Comparison of ENCODE assay signal across 8 cellular contexts in genomic region chr2:197453123-197453913, GRCh38. TPM values are rescaled to one million over a fixed set of nuclear protein-coding genes. Genes with fewer than 3 reads are reported as not detected.
DNase-seq lines count a peak whose midpoint lies in the region; TF ChIP-seq lines count a peak whose summit lies in the region.

Gene COQ10B (plus strand): TSS chr2:197453552. CDS start chr2:197453561, 9 bp downstream.

- peak within 1 kb of the TSS; percentile 77 for H3K14ac ChIP-seq in H9 (ENCODE audit: insufficient read depth, low read length)

- H3K4me3 Mint-ChIP-seq in H9, result peak within 1 kb of the TSS; percentile 96 to 100
- H3K4me3 Mint-ChIP-seq in nephron, result peak within 1 kb of the TSS; percentile 99 to 100 (median 99)
- H3K4me3 Mint-ChIP-seq in stimulated activated naive CD8-positive, alpha-beta T cell treated with anti-CD3 and anti-CD28 coated beads, Interleukin-15, Interleukin-2, amounts not matched to agents 100 ng/mL and 50 ng/mL, for 24 hours, result peak within 1 kb of the TSS; percentile 99

- no peaks in the 10 kb centered on the region for H4K20me1 ChIP-seq in H9 (ENCODE audit: control insufficient read depth, insufficient read depth, insufficient read length)

- no peak within 1 kb of the TSS for H2BK20ac ChIP-seq in H9 (ENCODE audit: low read depth, low read length, poor library complexity, severe bottlenecking)

- H3K56ac ChIP-seq in H9 (ENCODE audit: insufficient read length, low read depth, low read length), result no peak within 1 kb of the TSS

- peaks cover 0 to 3% of the 10 kb centered on the region in 2 experiments; a peak in 2 of 5 replicates for H3K9me3 Mint-ChIP-seq in H9
- H3K9me3 Mint-ChIP-seq in nephron, result no peaks in the 10 kb centered on the region
- no peaks in the 10 kb centered on the region for H3K9me3 Mint-ChIP-seq in stimulated activated naive CD8-positive, alpha-beta T cell treated with anti-CD3 and anti-CD28 coated beads, Interleukin-15, Interleukin-2, amounts not matched to agents 100 ng/mL and 50 ng/mL, for 24 hours

- no peaks in the 10 kb centered on the region for H3K4me1 ChIP-seq in H9 (ENCODE audit: insufficient read depth, low read length)

- no peaks in the 10 kb centered on the region for H3K27me3 ChIP-seq in H9 (ENCODE audit: insufficient read depth, low read length)
- no peaks in the 10 kb centered on the region for H3K27me3 ChIP-seq in MG63

- H3K4me3 ChIP-seq in MG63 (peak within 1 kb of the TSS; percentile 89), fibroblast of the aortic adventitia (ENCODE audit: low read depth, low read length) (peak within 1 kb of the TSS; percentile 98)

- peak within 1 kb of the TSS; percentile 81 for H3K18ac ChIP-seq in H9 (ENCODE audit: insufficient read length, low read depth, low read length)

- H3K23me2 ChIP-seq in H9 (ENCODE audit: insufficient read length, low read depth, low read length, poor library complexity, severe bottlenecking), result no peaks in the 10 kb centered on the region

- H3K36me3 ChIP-seq in MG63, result no peaks in the 10 kb centered on the region

- H3T11ph ChIP-seq in H9 (ENCODE audit: low read length), result no peak within 1 kb of the TSS

- H3K79me2 ChIP-seq in H9 (ENCODE audit: insufficient read depth, low read length), result peaks cover 19% of the 10 kb centered on the region; the same call in 1 of the 2 replicates

- no peak within 1 kb of the TSS for H2BK12ac ChIP-seq in H9 (ENCODE audit: insufficient read length, low read depth, low read length)

- no peak within 1 kb of the TSS for H2BK120ac ChIP-seq in H9 (ENCODE audit: low read depth, low read length, poor library complexity, severe bottlenecking)

- no peak within 1 kb of the TSS for H3K23ac ChIP-seq in H9 (ENCODE audit: insufficient read length, low read depth, low read length)

- no peak within 1 kb of the TSS for H4K91ac ChIP-seq in H9 (ENCODE audit: insufficient read length, low read depth, low read length)

- H3K27me3 Mint-ChIP-seq in H9 (ENCODE audit: low read depth), result no peaks in the 10 kb centered on the region
- no peaks in the 10 kb centered on the region for H3K27me3 Mint-ChIP-seq in nephron (ENCODE audit: low read depth)
- H3K27me3 Mint-ChIP-seq in stimulated activated naive CD8-positive, alpha-beta T cell treated with anti-CD3 and anti-CD28 coated beads, Interleukin-15, Interleukin-2, amounts not matched to agents 100 ng/mL and 50 ng/mL, for 24 hours, result no peaks in the 10 kb centered on the region

- H3K4me2 ChIP-seq in H9 (ENCODE audit: insufficient read depth, insufficient read length, low read length), result peak within 1 kb of the TSS; percentile 81

- in situ Hi-C loops in G401 (cut with HindIII; ENCODE audit: low sequenced_read_pairs), result no loop called here

- no peak within 1 kb of the TSS for H2AFZ ChIP-seq in H9 (ENCODE audit: low read length)

- H3K27ac ChIP-seq in H9 (ENCODE audit: insufficient read length, low read depth, low read length), result peak within 1 kb of the TSS; percentile 85

- H4K5ac ChIP-seq in H9 (ENCODE audit: insufficient read length, low read depth, low read length), result no peak within 1 kb of the TSS

- no CpG with 5 or more reads among the region's 70 CpGs for WGBS in H9 (ENCODE audit: extremely low coverage, insufficient read length, low lambda C conversion rate)

- peaks cover 0 to 2% (median 0%) of the 10 kb centered on the region in 3 experiments; a peak in 2 of 7 replicates for H3K36me3 Mint-ChIP-seq in H9 (ENCODE audit: insufficient read depth in 1 of 3, low read depth in 3 of 3)
- no peaks in the 10 kb centered on the region for H3K36me3 Mint-ChIP-seq in nephron (ENCODE audit: low read depth)
- H3K36me3 Mint-ChIP-seq in stimulated activated naive CD8-positive, alpha-beta T cell treated with anti-CD3 and anti-CD28 coated beads, Interleukin-15, Interleukin-2, amounts not matched to agents 100 ng/mL and 50 ng/mL, for 24 hours (ENCODE audit: low read depth), result peaks cover 11% of the 10 kb centered on the region

- H3K79me1 ChIP-seq in H9 (ENCODE audit: insufficient read depth, low read depth, low read length, poor library complexity, severe bottlenecking), result no peaks in the 10 kb centered on the region

- H2BK15ac ChIP-seq in H9 (ENCODE audit: low read depth, low read length), result no peak within 1 kb of the TSS

- H3K9me3 ChIP-seq in H9 (ENCODE audit: control insufficient read depth, low read depth, low read length) (no peaks in the 10 kb centered on the region), MG63 (0 out of 2 replicates have a peak, but pooled peaks cover 3% of the 10 kb centered on the region)

- no peak within 1 kb of the TSS for H2AK5ac ChIP-seq in H9 (ENCODE audit: insufficient read length, low read length)

- no peak within 1 kb of the TSS for H4K8ac ChIP-seq in H9 (replicated peaks; ENCODE audit: insufficient read length, low read depth, low read length)

- peak within 1 kb of the TSS; percentile 87 for H3K9ac ChIP-seq in H9 (ENCODE audit: extremely low read depth, insufficient read length, low read length)

- peak; percentile 18; the same call in 1 of the 3 replicates for TF ChIP-seq CTCF in H9 (conservative IDR thresholded peaks at IDR 0.05)
- TF ChIP-seq CTCF in fibroblast of the aortic adventitia (IDR thresholded peaks at IDR 0.05; ENCODE audit: insufficient read depth, low read length), result peak; percentile 41
- TF ChIP-seq CTCF in nephron (IDR thresholded peaks at IDR 0.05; ENCODE audit: unreplicated experiment in 3 of 3), result peak in 1 of 3 experiments; percentile 32

- no peak within 1 kb of the TSS for H3K4ac ChIP-seq in H9 (ENCODE audit: low read depth, low read length)

- DNase-seq in G401 (ENCODE audit: low spot score), result peak; percentile 100
- peak; percentile 100 for DNase-seq in H9
- peak; percentile 99 for DNase-seq in MG63
- DNase-seq in SHP77 treated with DMSO at 0.1 percent for 48 hours (lab: John Stamatoyannopoulos, UW), result peak; percentile 99
- DNase-seq in activated effector memory CD4-positive, alpha-beta T cell treated with anti-CD3 and anti-CD28 coated beads, Interleukin-2, amount 50 U/mL, for 16 hours, result peak; percentile 99
- peak; percentile 99 for DNase-seq in fibroblast of the aortic adventitia (ENCODE audit: low read depth)

- H2BK5ac ChIP-seq in H9 (ENCODE audit: insufficient read length, low read length), result peak within 1 kb of the TSS; percentile 23

- H3K4me1 Mint-ChIP-seq in H9 (peaks cover 12 to 16% of the 10 kb centered on the region in 2 experiments), nephron (peaks cover 13% of the 10 kb centered on the region)
- H3K4me1 Mint-ChIP-seq in stimulated activated naive CD8-positive, alpha-beta T cell treated with anti-CD3 and anti-CD28 coated beads, Interleukin-15, Interleukin-2, amounts not matched to agents 100 ng/mL and 50 ng/mL, for 24 hours (ENCODE audit: low read depth), result peaks cover 44% of the 10 kb centered on the region

- H3K27ac Mint-ChIP-seq in H9 (peak within 1 kb of the TSS; percentile 99 to 100 (median 99)), nephron (peak within 1 kb of the TSS; percentile 99 to 100 (median 100))
- H3K27ac Mint-ChIP-seq in stimulated activated naive CD8-positive, alpha-beta T cell treated with anti-CD3 and anti-CD28 coated beads, Interleukin-15, Interleukin-2, amounts not matched to agents 100 ng/mL and 50 ng/mL, for 24 hours, result peak within 1 kb of the TSS; percentile 100

RNA-seq across cellular contexts. Expression of gene COQ10B, which starts in this region (rescaled TPM):
- total RNA-seq in G401 (2014; rRNA removed; shearing (Covaris generic)), result 39.4 and 61.2 TPM in 2 replicates
- 16.2 and 18.3 TPM in 2 replicates for total RNA-seq in H9 (2021)
- total RNA-seq in MG63 (2014; rRNA removed; shearing (Covaris generic); ENCODE audit: low replicate concordance), result 28.5 and 41.3 TPM in 2 replicates
- 34.6 and 56.6 TPM in 2 replicates for total RNA-seq in fibroblast of the aortic adventitia (ENCODE audit: low replicate concordance)

Comparison
In these comparisons a context has a peak if more than half of its experiments do, and no peak if none do; other contexts are left out.
1. Peak in every context shown above with its lines: DNase-seq, H3K4me3 ChIP-seq and H3K27ac ChIP-seq.